ENCODE assay signal across 2 cellular contexts in genomic region chr1:111690306-111690617, GRCh38.
TF ChIP-seq lines count a peak whose summit lies in the region.

No MANE protein-coding gene starts in this region.

TF ChIP-seq in A549, 52 proteins besides CTCF, POLR2A, EP300 and RAD21 (continued from another document):
- no peak for TF ChIP-seq ATOH8 (CRISPR knock-in tag; IDR thresholded peaks at IDR 0.05; ENCODE audit: low read depth)
- no peak for TF ChIP-seq ELK1 (IDR thresholded peaks at IDR 0.05; ENCODE audit: low read depth, low read length)
- no peak for TF ChIP-seq KDM1A (IDR thresholded peaks at IDR 0.05; ENCODE audit: low read depth)
- TF ChIP-seq BCL3 (IDR thresholded peaks at IDR 0.05), result no peak
- TF ChIP-seq NR3C1 (IDR thresholded peaks at IDR 0.05), result no peak
- TF ChIP-seq FOXS1 (CRISPR knock-in tag; IDR thresholded peaks at IDR 0.05), result no peak
- no peak for TF ChIP-seq HOXB13 (CRISPR knock-in tag; IDR thresholded peaks at IDR 0.05; ENCODE audit: low read depth)
- TF ChIP-seq CBX8 (IDR thresholded peaks at IDR 0.05), result no peak

TF ChIP-seq in HepG2, 621 proteins besides CTCF, POLR2A, EP300 and RAD21 (continued from another document):
- no peak for TF ChIP-seq THAP9 (CRISPR knock-in tag; IDR thresholded peaks at IDR 0.05; ENCODE audit: borderline replicate concordance)
- TF ChIP-seq MIER2 (CRISPR knock-in tag; IDR thresholded peaks at IDR 0.05), result no peak
- TF ChIP-seq GLMP (CRISPR knock-in tag; IDR thresholded peaks at IDR 0.05; ENCODE audit: borderline replicate concordance), result no peak
- TF ChIP-seq ZNF225 (CRISPR knock-in tag; IDR thresholded peaks at IDR 0.05), result no peak
- no peak for TF ChIP-seq PREB (CRISPR knock-in tag; IDR thresholded peaks at IDR 0.05)
